Comparison of ENCODE assay signal across 12 cellular contexts in the genomic region with DNA sequence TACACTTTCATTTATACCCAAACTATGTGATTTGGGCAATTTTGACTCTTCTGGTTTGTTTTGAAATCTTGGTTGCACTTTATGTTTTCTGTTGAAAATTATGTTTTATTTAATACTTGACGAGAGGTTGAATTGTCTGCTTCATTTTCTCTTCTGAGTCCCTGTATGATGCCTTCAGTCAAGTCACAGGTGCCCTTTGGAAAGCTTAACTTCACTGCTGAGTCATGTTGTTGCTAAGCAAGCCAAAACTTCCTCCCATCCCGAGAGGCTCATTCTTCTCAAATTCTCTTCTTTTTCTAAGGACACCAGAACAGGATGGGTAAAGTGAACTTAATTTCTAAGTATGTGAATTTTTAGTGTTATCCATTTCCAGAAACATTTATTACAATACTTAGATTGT.
DNase-seq lines count a peak whose midpoint lies in the region; ATAC-seq and TF ChIP-seq lines count a peak whose summit lies in the region.
"Had no signal": no experiment of that assay in that cellular context is flagged by ENCODE, and none has a peak within 500 bp of the region (broad histone marks: within the 10 kb centered on the region; RNA-seq: fewer than 3 reads in every experiment).

No MANE protein-coding gene starts in this region.

- no peak for TF ChIP-seq RAD21 in SK-N-SH (IDR thresholded peaks at IDR 0.05; ENCODE audit: low read length)

- H3K36me3 Mint-ChIP-seq in activated B cell treated with CpG ODN at 0.5 μM for 24 hours (ENCODE audit: low read depth), result no peaks in the 10 kb centered on the region
- H3K36me3 Mint-ChIP-seq in osteocyte (ENCODE audit: unreplicated experiment), result no peaks in the 10 kb centered on the region
- no peaks in the 10 kb centered on the region for H3K36me3 Mint-ChIP-seq in Caco-2 (ENCODE audit: insufficient read depth, unreplicated experiment)

- TF ChIP-seq EP300 in SK-N-SH (IDR thresholded peaks at IDR 0.05; ENCODE audit: borderline replicate concordance in 1 of 2, low read depth in 1 of 2, low read length in 1 of 2), result no peak

- no peaks in the 10 kb centered on the region for H3K27me3 ChIP-seq in SK-N-SH (ENCODE audit: insufficient read depth)
- no peaks in the 10 kb centered on the region for H3K27me3 ChIP-seq in Caco-2 (replicated peaks; ENCODE audit: control insufficient read depth, insufficient read depth, low read length)
- H3K27me3 ChIP-seq: transverse colon had no signal

- no peak for TF ChIP-seq CTCF in SK-N-SH (IDR thresholded peaks at IDR 0.05)
- TF ChIP-seq CTCF in activated B cell treated with CpG ODN at 0.5 μM for 24 hours (IDR thresholded peaks at IDR 0.05), result no peak
- no peak for TF ChIP-seq CTCF in osteocyte (IDR thresholded peaks at IDR 0.05)
- no peak for TF ChIP-seq CTCF in Caco-2 (IDR thresholded peaks at IDR 0.05; ENCODE audit: insufficient read depth in 1 of 2, low read depth in 1 of 2, low read length in 1 of 2, severe bottlenecking in 1 of 2, unreplicated experiment in 1 of 2)

- H3K9me3 ChIP-seq in SK-N-SH (no peaks in the 10 kb centered on the region), Caco-2 (no peaks in the 10 kb centered on the region)
- H3K9me3 ChIP-seq: transverse colon had no signal

- peaks cover 5% of the 10 kb centered on the region for H3K27me3 Mint-ChIP-seq in activated B cell treated with CpG ODN at 0.5 μM for 24 hours
- H3K27me3 Mint-ChIP-seq in osteocyte (ENCODE audit: unreplicated experiment), result peaks cover 4% of the 10 kb centered on the region
- H3K27me3 Mint-ChIP-seq in Caco-2 (ENCODE audit: insufficient read depth, unreplicated experiment), result peaks cover 12% of the 10 kb centered on the region

- DNase-seq in SK-N-SH (no peak), activated B cell treated with CpG ODN at 0.5 μM for 24 hours (no peak), osteocyte (ENCODE audit: extremely low spot score, unreplicated experiment) (no peak), foreskin melanocyte (no peak), Caco-2 (no peak)
- DNase-seq: dorsolateral prefrontal cortex, transverse colon had no signal

- H3K4me3 ChIP-seq in SK-N-SH (ENCODE audit: low read depth in 2 of 2, low read length in 1 of 2), result no peak overlapping the region
- H3K4me3 ChIP-seq in Caco-2 (ENCODE audit: low read depth, low read length), result no peak overlapping the region
- H3K4me3 ChIP-seq: dorsolateral prefrontal cortex, skin epidermis, transverse colon had no signal

- POLR2A ChIA-PET in SK-N-SH (lab: Yijun Ruan, JAX), result no interaction called here
- POLR2A ChIA-PET in activated B cell treated with CpG ODN at 0.5 μM for 24 hours (lab: Charles Lee), result interaction anchor here (0.6 to 1.3 kb wide), 5 partner anchors 16 to 588 kb away, joined by 3 to 5 read pairs (median 3); no protein-coding TSS in a partner anchor
- POLR2A ChIA-PET in Caco-2 (lab: Charles Lee), result no interaction called here

- H3K79me2 ChIP-seq in SK-N-SH (ENCODE audit: insufficient read depth), result no peaks in the 10 kb centered on the region

- H3K9ac ChIP-seq in SK-N-SH, result no peak overlapping the region

- H4K20me1 ChIP-seq in SK-N-SH (ENCODE audit: insufficient read depth), result no peaks in the 10 kb centered on the region

- no peaks in the 10 kb centered on the region for H3K9me2 ChIP-seq in SK-N-SH

- H3F3A ChIP-seq in SK-N-SH (replicated peaks; ENCODE audit: insufficient read depth), result peaks cover 5% of the 10 kb centered on the region

- peaks cover 45% of the 10 kb centered on the region for H3K4me1 Mint-ChIP-seq in activated B cell treated with CpG ODN at 0.5 μM for 24 hours
- H3K4me1 Mint-ChIP-seq in osteocyte (ENCODE audit: unreplicated experiment), result peaks cover 7% of the 10 kb centered on the region
- H3K4me1 Mint-ChIP-seq in Caco-2 (ENCODE audit: low read depth, unreplicated experiment), result no peaks in the 10 kb centered on the region

- CTCF ChIA-PET in SK-N-SH (lab: Yijun Ruan, JAX), result no interaction called here
- CTCF ChIA-PET in activated B cell treated with CpG ODN at 0.5 μM for 24 hours (lab: Charles Lee), result no interaction called here
- CTCF ChIA-PET in Caco-2 (lab: Charles Lee), result no interaction called here

- H3K4me1 ChIP-seq in SK-N-SH (ENCODE audit: control insufficient read depth in 1 of 2, insufficient read depth in 2 of 2, low read depth in 1 of 2, low read length in 1 of 2) (0 out of 4 replicates have a peak, but pooled peaks cover 0 to 8% of the 10 kb centered on the region in 2 experiments), Caco-2 (no peaks in the 10 kb centered on the region)

- H3K4me2 ChIP-seq in SK-N-SH, result peak overlapping the region; percentile 43; the same call in 1 of the 2 replicates

- no peak overlapping the region for H2AFZ ChIP-seq in SK-N-SH (ENCODE audit: low read depth)

- H3K9me3 Mint-ChIP-seq in activated B cell treated with CpG ODN at 0.5 μM for 24 hours (no peaks in the 10 kb centered on the region), osteocyte (ENCODE audit: unreplicated experiment) (no peaks in the 10 kb centered on the region), Caco-2 (ENCODE audit: unreplicated experiment) (no peaks in the 10 kb centered on the region)

- WGBS in SK-N-SH (ENCODE audit: low lambda C conversion rate), result 8% methylated on average over 2 of the region's 2 CpGs

- BruUV-seq in Caco-2 (replicated peaks; lab: Mats Ljungman, UMichigan), result no TSS peak

- intact Hi-C loops in activated B cell treated with CpG ODN at 0.5 μM for 24 hours (cut with micrococcal nuclease) (loop anchor here (1.0 to 5.0 kb wide), 5 partner anchors 212 to 464 kb away; a partner anchor contains a TSS), Caco-2 (cut with micrococcal nuclease; ENCODE audit: unreplicated experiment) (no loop called here)

- H3K27ac ChIP-seq in SK-N-SH (ENCODE audit: low read depth in 2 of 2, low read length in 1 of 2), result peak overlapping the region in 1 of 2 experiments; percentile 33; a peak in 1 of 4 replicates
- H3K27ac ChIP-seq: 22Rv1, dorsolateral prefrontal cortex, transverse colon had no signal

- H3K27ac Mint-ChIP-seq in activated B cell treated with CpG ODN at 0.5 μM for 24 hours, result peak overlapping the region; percentile 79
- peak overlapping the region; percentile 5 for H3K27ac Mint-ChIP-seq in osteocyte (ENCODE audit: unreplicated experiment)
- H3K27ac Mint-ChIP-seq in Caco-2 (ENCODE audit: unreplicated experiment), result no peak overlapping the region

- ATAC-seq in SK-N-SH treated with all-trans-retinoic acid at 6 μM for 48 hours (no peak), HG02571 (IDR thresholded peaks at IDR 0.05; ENCODE audit: unreplicated experiment) (peak; percentile 28), activated B cell treated with CpG ODN at 0.5 μM for 24 hours (ENCODE audit: low read depth) (no peak), HG03175 (IDR thresholded peaks at IDR 0.05; ENCODE audit: unreplicated experiment) (no peak)

- H3K4me3 Mint-ChIP-seq in activated B cell treated with CpG ODN at 0.5 μM for 24 hours, result peak overlapping the region; percentile 21
- no peak overlapping the region for H3K4me3 Mint-ChIP-seq in osteocyte (ENCODE audit: unreplicated experiment)
- H3K4me3 Mint-ChIP-seq in Caco-2 (ENCODE audit: unreplicated experiment), result no peak overlapping the region

- H3K36me3 ChIP-seq in SK-N-SH (replicated peaks in 1 of 2; ENCODE audit: control insufficient read depth in 1 of 2, insufficient read depth in 2 of 2, low read length in 1 of 2) (no peaks in the 10 kb centered on the region), Caco-2 (ENCODE audit: control insufficient read depth, insufficient read depth, low read length) (no peaks in the 10 kb centered on the region)
- H3K36me3 ChIP-seq: transverse colon had no signal

TF ChIP-seq in SK-N-SH, 30 proteins besides CTCF, POLR2A, EP300 and RAD21 (continues in another document):
- TF ChIP-seq TCF12 (IDR thresholded peaks at IDR 0.05) (no peak), CHD2 (IDR thresholded peaks at IDR 0.05; ENCODE audit: low read length, partially characterized antibody) (no peak), TAF1 (IDR thresholded peaks at IDR 0.05; ENCODE audit: borderline replicate concordance, low read depth, low read length) (no peak), SIN3A (IDR thresholded peaks at IDR 0.05; ENCODE audit: borderline replicate concordance, low read depth, low read length) (no peak), RFX5 (IDR thresholded peaks at IDR 0.05; ENCODE audit: low read length) (no peak), SMC3 (IDR thresholded peaks at IDR 0.05; ENCODE audit: low read depth, low read length) (no peak)
- TF ChIP-seq, protein P1, sequence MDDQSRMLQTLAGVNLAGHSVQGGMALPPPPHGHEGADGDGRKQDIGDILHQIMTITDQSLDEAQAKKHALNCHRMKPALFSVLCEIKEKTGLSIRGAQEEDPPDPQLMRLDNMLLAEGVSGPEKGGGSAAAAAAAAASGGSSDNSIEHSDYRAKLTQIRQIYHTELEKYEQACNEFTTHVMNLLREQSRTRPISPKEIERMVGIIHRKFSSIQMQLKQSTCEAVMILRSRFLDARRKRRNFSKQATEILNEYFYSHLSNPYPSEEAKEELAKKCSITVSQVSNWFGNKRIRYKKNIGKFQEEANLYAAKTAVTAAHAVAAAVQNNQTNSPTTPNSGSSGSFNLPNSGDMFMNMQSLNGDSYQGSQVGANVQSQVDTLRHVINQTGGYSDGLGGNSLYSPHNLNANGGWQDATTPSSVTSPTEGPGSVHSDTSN (IDR thresholded peaks at IDR 0.05), result no peak

TF ChIP-seq in SK-N-SH treated with all-trans-retinoic acid at 6 μM for 48 hours, 23 proteins besides CTCF, POLR2A, EP300 and RAD21 (continues in another document):
- no peak for TF ChIP-seq SNAI2 (CRISPR knock-in tag; IDR thresholded peaks at IDR 0.05)
- TF ChIP-seq ZFP3 (CRISPR knock-in tag; IDR thresholded peaks at IDR 0.05), result no peak
- no peak for TF ChIP-seq ISL1 (CRISPR knock-in tag; IDR thresholded peaks at IDR 0.05)
- TF ChIP-seq TCF4 (CRISPR knock-in tag; IDR thresholded peaks at IDR 0.05; ENCODE audit: borderline replicate concordance), result no peak
- TF ChIP-seq ZC3H10 (CRISPR knock-in tag; IDR thresholded peaks at IDR 0.05), result no peak
- TF ChIP-seq RARB (CRISPR knock-in tag; IDR thresholded peaks at IDR 0.05), result no peak
